In genomic region chr7:158858592-158859503, GRCh38 we compare ENCODE assay signal across 1 cellular context.
TF ChIP-seq lines count a peak whose summit lies in the region.

No MANE protein-coding gene starts in this region.

TF ChIP-seq in K562, 482 proteins besides CTCF, POLR2A, EP300 and RAD21 (continued from another document and continues in another):
- no peak for TF ChIP-seq ATF2 (CRISPR knock-in tag; IDR thresholded peaks at IDR 0.05)
- TF ChIP-seq RFX5 (IDR thresholded peaks at IDR 0.05; ENCODE audit: low read depth, low read length) = no peak
- TF ChIP-seq ZNF740 (CRISPR knock-in tag; IDR thresholded peaks at IDR 0.05) = no peak
- TF ChIP-seq ZNF740 (tag; IDR thresholded peaks at IDR 0.05) = no peak
- 0 out of 2 replicates have a peak, but pooled peaks have one; percentile 16 for TF ChIP-seq CREB1 (IDR thresholded peaks at IDR 0.05)
- TF ChIP-seq CREB1 (CRISPR knock-in tag; IDR thresholded peaks at IDR 0.05) = no peak
- TF ChIP-seq STAG1 (CRISPR knock-in tag; IDR thresholded peaks at IDR 0.05; ENCODE audit: borderline replicate concordance) = no peak
- TF ChIP-seq RBFOX2 (IDR thresholded peaks at IDR 0.05; ENCODE audit: low read depth, low read length) = peak; percentile 58
- no peak for TF ChIP-seq ZFP1 (CRISPR knock-in tag; IDR thresholded peaks at IDR 0.05)
- TF ChIP-seq FOXJ2 (tag; IDR thresholded peaks at IDR 0.05) = peak; percentile 58; the same call in 1 of the 2 replicates
- TF ChIP-seq U2AF2 (optimal IDR thresholded peaks at IDR 0.05; ENCODE audit: low read depth, low read length) = no peak
- TF ChIP-seq PKNOX1 (IDR thresholded peaks at IDR 0.05) = peak; percentile 4; the same call in 1 of the 2 replicates
- TF ChIP-seq POLR2B (IDR thresholded peaks at IDR 0.05; ENCODE audit: low read depth, partially characterized antibody) = peak; percentile 76
- peak; percentile 46 to 73; a peak in 3 of 4 replicates for TF ChIP-seq MAZ (CRISPR knock-in tag; conservative IDR thresholded peaks at IDR 0.05 in 1 of 2, IDR thresholded peaks at IDR 0.05 in 1 of 2)
- no peak for TF ChIP-seq ZNF239 (CRISPR knock-in tag; IDR thresholded peaks at IDR 0.05)
- no peak for TF ChIP-seq ZNF354B (CRISPR knock-in tag; IDR thresholded peaks at IDR 0.05)
- peak; percentile 32 for TF ChIP-seq TAF9B (IDR thresholded peaks at IDR 0.05; ENCODE audit: partially characterized antibody)
- TF ChIP-seq ZNF197 (CRISPR knock-in tag; IDR thresholded peaks at IDR 0.05; ENCODE audit: low read depth) = no peak
- TF ChIP-seq ZNF639 (CRISPR knock-in tag; conservative IDR thresholded peaks at IDR 0.05 in 1 of 2, IDR thresholded peaks at IDR 0.05 in 1 of 2) = no peak; a peak in 1 of 4 replicates
- TF ChIP-seq ZNF436 (CRISPR knock-in tag; IDR thresholded peaks at IDR 0.05) = no peak
- TF ChIP-seq DPF2 (IDR thresholded peaks at IDR 0.05) = peak; percentile 40; the same call in 1 of the 2 replicates
- no peak for TF ChIP-seq MBD2 (IDR thresholded peaks at IDR 0.05; ENCODE audit: borderline replicate concordance, low read depth)
- TF ChIP-seq KLF1 (tag; IDR thresholded peaks at IDR 0.05) = no peak
- TF ChIP-seq ZNF696 (CRISPR knock-in tag; conservative IDR thresholded peaks at IDR 0.05) = 0 out of 2 replicates have a peak, but pooled peaks have one; percentile 50
- TF ChIP-seq ZNF134 (CRISPR knock-in tag; conservative IDR thresholded peaks at IDR 0.05) = no peak
- no peak for TF ChIP-seq BMI1 (IDR thresholded peaks at IDR 0.05; ENCODE audit: low read length)
- TF ChIP-seq HDGF (IDR thresholded peaks at IDR 0.05) = peak; percentile 78
- peak; percentile 92 for TF ChIP-seq PCBP2 (IDR thresholded peaks at IDR 0.05; ENCODE audit: low read depth, low read length, poor library complexity, severe bottlenecking)
- TF ChIP-seq HBP1 (CRISPR knock-in tag; IDR thresholded peaks at IDR 0.05) = no peak
- TF ChIP-seq MAFK (IDR thresholded peaks at IDR 0.05; ENCODE audit: low read length) = no peak
- TF ChIP-seq GABPA (tag; conservative IDR thresholded peaks at IDR 0.05; ENCODE audit: low read depth) = peak; percentile 22; the same call in 1 of the 2 replicates
- no peak for TF ChIP-seq NR2F6 (CRISPR knock-in tag; IDR thresholded peaks at IDR 0.05)
- no peak for TF ChIP-seq KLF6 (CRISPR knock-in tag; IDR thresholded peaks at IDR 0.05; ENCODE audit: borderline replicate concordance)
- TF ChIP-seq MEF2A (IDR thresholded peaks at IDR 0.05; ENCODE audit: control insufficient read depth, low read depth, low read length) = no peak
- TF ChIP-seq GTF2B (IDR thresholded peaks at IDR 0.05; ENCODE audit: extremely low read depth, insufficient read length) = no peak
- no peak for TF ChIP-seq CBX3 (IDR thresholded peaks at IDR 0.05; ENCODE audit: borderline replicate concordance in 1 of 2, low read length in 2 of 2)
- TF ChIP-seq USF2 (CRISPR knock-in tag; IDR thresholded peaks at IDR 0.05) = no peak
- peak; percentile 41; the same call in 1 of the 2 replicates for TF ChIP-seq CTBP1 (IDR thresholded peaks at IDR 0.05; ENCODE audit: borderline replicate concordance)
- TF ChIP-seq NONO (IDR thresholded peaks at IDR 0.05; ENCODE audit: low read depth in 2 of 2, low read length in 1 of 2) = 0 out of 4 replicates have a peak, but pooled peaks of 1 of the 2 experiments have one; percentile 30
- no peak for TF ChIP-seq ZNF316 (IDR thresholded peaks at IDR 0.05)
- TF ChIP-seq HMG20A (CRISPR knock-in tag; conservative IDR thresholded peaks at IDR 0.05) = 0 out of 2 replicates have a peak, but pooled peaks have one; percentile 6
- TF ChIP-seq ETV1 (tag; conservative IDR thresholded peaks at IDR 0.05; ENCODE audit: low read depth) = peak; percentile 47; the same call in 1 of the 2 replicates
- 0 out of 2 replicates have a peak, but pooled peaks have one; percentile 40 for TF ChIP-seq ZNF644 (tag; IDR thresholded peaks at IDR 0.05; ENCODE audit: low read depth)
- 0 out of 2 replicates have a peak, but pooled peaks have one; percentile 22 for TF ChIP-seq DNMT1 (IDR thresholded peaks at IDR 0.05)
- TF ChIP-seq ARID1B (IDR thresholded peaks at IDR 0.05) = peak; percentile 43
- TF ChIP-seq MNT (conservative IDR thresholded peaks at IDR 0.05) = peak; percentile 39 to 40; a peak in 1 of 4 replicates
- TF ChIP-seq ETS1 (conservative IDR thresholded peaks at IDR 0.05; ENCODE audit: control insufficient read depth, low read depth, low read length) = no peak
- no peak for TF ChIP-seq JUN (IDR thresholded peaks at IDR 0.05; ENCODE audit: borderline replicate concordance, low read depth, low read length)
- TF ChIP-seq JUN (CRISPR knock-in tag; IDR thresholded peaks at IDR 0.05; ENCODE audit: borderline replicate concordance) = no peak
- TF ChIP-seq ZEB2 (IDR thresholded peaks at IDR 0.05) = no peak; the same call in 1 of the 2 replicates
- peak; percentile 97 for TF ChIP-seq VEZF1 (CRISPR knock-in tag; IDR thresholded peaks at IDR 0.05)
- TF ChIP-seq JUND (IDR thresholded peaks at IDR 0.05; ENCODE audit: borderline replicate concordance, low read depth, low read length) = peak; percentile 26; the same call in 1 of the 2 replicates
- no peak; the same call in 2 of the 3 replicates for TF ChIP-seq JUND (tag; IDR thresholded peaks at IDR 0.05; ENCODE audit: borderline replicate concordance, low read depth, low read length)
- TF ChIP-seq RHOXF2B (CRISPR knock-in tag; conservative IDR thresholded peaks at IDR 0.05) = no peak
- no peak for TF ChIP-seq SMAD3 (CRISPR knock-in tag; conservative IDR thresholded peaks at IDR 0.05)
- TF ChIP-seq TCFL5 (CRISPR knock-in tag; conservative IDR thresholded peaks at IDR 0.05) = no peak
- no peak for TF ChIP-seq THRA (IDR thresholded peaks at IDR 0.05)
- TF ChIP-seq MECOM (CRISPR knock-in tag; IDR thresholded peaks at IDR 0.05) = 0 out of 2 replicates have a peak, but pooled peaks have one; percentile 8
- no peak for TF ChIP-seq KAT7 (CRISPR knock-in tag; IDR thresholded peaks at IDR 0.05; ENCODE audit: borderline replicate concordance)
- no peak for TF ChIP-seq CBFA2T3 (IDR thresholded peaks at IDR 0.05)
